8 cellular contexts compared by ENCODE assay signal in the genomic region with DNA sequence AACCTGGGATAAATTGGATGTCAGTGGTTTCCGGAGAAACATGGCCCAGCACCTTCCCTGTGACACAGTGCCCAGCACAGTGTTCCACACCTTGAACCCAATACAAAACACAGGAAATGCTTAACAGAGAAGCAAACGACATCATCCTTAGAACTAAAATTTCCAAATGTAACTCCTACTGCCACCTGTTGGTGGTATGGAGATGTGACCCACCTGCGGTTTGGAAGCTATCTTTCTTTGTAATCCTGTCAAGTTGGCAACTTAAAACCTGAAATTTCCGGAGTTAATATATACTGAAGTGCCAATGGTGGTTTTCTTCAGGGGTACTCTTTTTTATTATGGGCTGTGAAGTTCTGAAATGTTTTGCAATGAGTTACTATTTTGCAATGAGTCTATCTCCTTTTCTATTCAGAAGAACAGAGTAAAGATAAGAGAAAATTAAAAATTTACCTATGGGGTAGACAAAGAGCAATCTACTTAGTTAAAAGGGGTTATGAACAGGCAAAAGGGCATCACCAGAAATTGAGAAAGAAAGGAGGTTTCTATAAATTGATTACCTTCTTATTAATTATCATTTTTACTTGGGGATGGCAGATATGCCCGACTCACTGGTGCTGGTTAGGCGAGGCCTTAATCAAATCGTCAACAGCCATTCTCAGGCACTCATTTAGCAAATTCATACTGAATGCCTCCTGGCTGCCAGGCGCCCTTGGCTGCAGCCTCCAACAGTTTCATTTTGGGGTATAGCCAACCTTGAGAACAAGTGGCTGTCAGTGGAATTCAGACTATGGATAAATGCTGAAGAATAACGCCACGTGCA.
DNase-seq lines count a peak whose midpoint lies in the region; ATAC-seq and TF ChIP-seq lines count a peak whose summit lies in the region.

No MANE protein-coding gene starts in this region.

- no peak overlapping the region for H3K18ac ChIP-seq in H9 (ENCODE audit: insufficient read length, low read depth, low read length)

- H3K23me2 ChIP-seq in H9 (ENCODE audit: insufficient read length, low read depth, low read length, poor library complexity, severe bottlenecking), result no peaks in the 10 kb centered on the region

- H4K91ac ChIP-seq in H9 (ENCODE audit: insufficient read length, low read depth, low read length), result no peak overlapping the region

- no peaks in the 10 kb centered on the region for H3K9me3 Mint-ChIP-seq in H9

- H4K5ac ChIP-seq in H9 (ENCODE audit: insufficient read length, low read depth, low read length), result no peak overlapping the region

- H3K27ac ChIP-seq in H9 (ENCODE audit: insufficient read length, low read depth, low read length) (no peak overlapping the region), OCI-LY3 (ENCODE audit: low read length) (no peak overlapping the region), tibial nerve (no peak overlapping the region)

- H3K27me3 ChIP-seq in H9 (ENCODE audit: insufficient read depth, low read length) (no peaks in the 10 kb centered on the region), OCI-LY3 (ENCODE audit: low read depth, low read length) (peaks cover 12% of the 10 kb centered on the region), tibial nerve (no peaks in the 10 kb centered on the region)

- H3K79me2 ChIP-seq in H9 (ENCODE audit: insufficient read depth, low read length) (no peaks in the 10 kb centered on the region), OCI-LY3 (ENCODE audit: low read length) (no peaks in the 10 kb centered on the region)

- TF ChIP-seq CTCF in H9 (conservative IDR thresholded peaks at IDR 0.05) (peak; percentile 85), OCI-LY3 (IDR thresholded peaks at IDR 0.05; ENCODE audit: low read depth, low read length) (peak; percentile 93), tibial nerve (IDR thresholded peaks at IDR 0.05) (peak; percentile 38 to 58 (median 42))

- ATAC-seq in GM19397 (IDR thresholded peaks at IDR 0.05; ENCODE audit: unreplicated experiment) (no peak), GM18907 (IDR thresholded peaks at IDR 0.05; ENCODE audit: unreplicated experiment) (no peak)

- H3K4me1 Mint-ChIP-seq in H9, result peaks cover 0 to 2% of the 10 kb centered on the region in 2 experiments; a peak in 1 of 4 replicates

- H3K4me3 ChIP-seq in OCI-LY3 (ENCODE audit: low read length) (no peak overlapping the region), tibial nerve (no peak overlapping the region)

- H3K4me2 ChIP-seq in H9 (ENCODE audit: insufficient read depth, insufficient read length, low read length) (no peak overlapping the region), OCI-LY3 (ENCODE audit: low read length) (no peak overlapping the region)

- H3T11ph ChIP-seq in H9 (ENCODE audit: low read length), result no peak overlapping the region

- H3K9ac ChIP-seq in H9 (ENCODE audit: extremely low read depth, insufficient read length, low read length), result no peak overlapping the region
- no peak overlapping the region for H3K9ac ChIP-seq in OCI-LY3 (ENCODE audit: low read length)

- H4K20me1 ChIP-seq in H9 (ENCODE audit: control insufficient read depth, insufficient read depth, insufficient read length) (no peaks in the 10 kb centered on the region), OCI-LY3 (ENCODE audit: insufficient read depth, low read length) (no peaks in the 10 kb centered on the region)

- H3K27ac Mint-ChIP-seq in H9, result no peak overlapping the region

- H3K23ac ChIP-seq in H9 (ENCODE audit: insufficient read length, low read depth, low read length), result no peak overlapping the region

- H4K8ac ChIP-seq in H9 (replicated peaks; ENCODE audit: insufficient read length, low read depth, low read length), result no peak overlapping the region

- H3K4me1 ChIP-seq in H9 (ENCODE audit: insufficient read depth, low read length), result no peaks in the 10 kb centered on the region
- no peaks in the 10 kb centered on the region for H3K4me1 ChIP-seq in OCI-LY3 (ENCODE audit: low read length)
- H3K4me1 ChIP-seq in tibial nerve, result no peaks in the 10 kb centered on the region

- H3K4me3 Mint-ChIP-seq in H9, result no peak overlapping the region

- H2AK5ac ChIP-seq in H9 (ENCODE audit: insufficient read length, low read length), result no peak overlapping the region

- no peak overlapping the region for H2BK120ac ChIP-seq in H9 (ENCODE audit: low read depth, low read length, poor library complexity, severe bottlenecking)

- no peaks in the 10 kb centered on the region for H3K79me1 ChIP-seq in H9 (ENCODE audit: insufficient read depth, low read depth, low read length, poor library complexity, severe bottlenecking)

- no peak for TF ChIP-seq EP300 in tibial nerve (IDR thresholded peaks at IDR 0.05)

- H2AFZ ChIP-seq in H9 (ENCODE audit: low read length) (no peak overlapping the region), OCI-LY3 (ENCODE audit: low read depth, low read length) (no peak overlapping the region)

- H2BK5ac ChIP-seq in H9 (ENCODE audit: insufficient read length, low read length), result no peak overlapping the region

- no CpG with 5 or more reads among the region's 10 CpGs for WGBS in H9 (ENCODE audit: extremely low coverage, insufficient read length, low lambda C conversion rate)
- WGBS in tibial nerve, 2 donors, result 55 to 58% methylated on average over 10 of the region's 10 CpGs

- H3K9me3 ChIP-seq in H9 (ENCODE audit: control insufficient read depth, low read depth, low read length), result no peaks in the 10 kb centered on the region
- H3K9me3 ChIP-seq in OCI-LY3 (ENCODE audit: insufficient read depth, low read length), result no peaks in the 10 kb centered on the region
- H3K9me3 ChIP-seq in tibial nerve, result no peaks in the 10 kb centered on the region

- H3K36me3 ChIP-seq in OCI-LY3 (replicated peaks; ENCODE audit: low read depth, low read length), result no peaks in the 10 kb centered on the region
- no peaks in the 10 kb centered on the region for H3K36me3 ChIP-seq in tibial nerve

- no peak overlapping the region for H2BK12ac ChIP-seq in H9 (ENCODE audit: insufficient read length, low read depth, low read length)

- no peak overlapping the region for H3K14ac ChIP-seq in H9 (ENCODE audit: insufficient read depth, low read length)

- no peak overlapping the region for H3K56ac ChIP-seq in H9 (ENCODE audit: insufficient read length, low read depth, low read length)

- no peaks in the 10 kb centered on the region; the same call in 1 of the 2 replicates for H3K27me3 Mint-ChIP-seq in H9 (ENCODE audit: low read depth)

- H2BK15ac ChIP-seq in H9 (ENCODE audit: low read depth, low read length), result no peak overlapping the region

- no peak overlapping the region for H2BK20ac ChIP-seq in H9 (ENCODE audit: low read depth, low read length, poor library complexity, severe bottlenecking)

- H3K4ac ChIP-seq in H9 (ENCODE audit: low read depth, low read length), result no peak overlapping the region

- no peak for TF ChIP-seq POLR2A in tibial nerve (IDR thresholded peaks at IDR 0.05)

- H3K36me3 Mint-ChIP-seq in H9 (ENCODE audit: insufficient read depth in 1 of 3, low read depth in 3 of 3), result no peaks in the 10 kb centered on the region

- peak; percentile 42 for DNase-seq in CD1c-positive myeloid dendritic cell (ENCODE audit: extremely low spot score)
- DNase-seq in H9, result peak; percentile 34
- DNase-seq in globus pallidus (ENCODE audit: low spot score), result peak; percentile 35
- DNase-seq in tibial nerve (ENCODE audit: low spot score in 2 of 2), result no peak
- DNase-seq in activated CD8-positive, alpha-beta memory T cell treated with anti-CD3 and anti-CD28 coated beads, Interleukin-2, amount 50 U/mL, for 4 hours, result no peak

Comparison
In these comparisons a context has a peak if more than half of its experiments do, and no peak if none do; other contexts are left out.
1. DNase-seq: peak in CD1c-positive myeloid dendritic cell (single experiment), H9 (single experiment) and globus pallidus (single experiment); none in tibial nerve (0 of 2) and activated CD8-positive, alpha-beta memory T cell treated with anti-CD3 and anti-CD28 coated beads, Interleukin-2, amount 50 U/mL, for 4 hours (single experiment).
2. CTCF ChIP-seq: peak in every context shown above with its lines; median percentile 93 in OCI-LY3; 85 in H9; 42 in tibial nerve.